ENCODE assay signal across 9 cellular contexts in the genomic region with DNA sequence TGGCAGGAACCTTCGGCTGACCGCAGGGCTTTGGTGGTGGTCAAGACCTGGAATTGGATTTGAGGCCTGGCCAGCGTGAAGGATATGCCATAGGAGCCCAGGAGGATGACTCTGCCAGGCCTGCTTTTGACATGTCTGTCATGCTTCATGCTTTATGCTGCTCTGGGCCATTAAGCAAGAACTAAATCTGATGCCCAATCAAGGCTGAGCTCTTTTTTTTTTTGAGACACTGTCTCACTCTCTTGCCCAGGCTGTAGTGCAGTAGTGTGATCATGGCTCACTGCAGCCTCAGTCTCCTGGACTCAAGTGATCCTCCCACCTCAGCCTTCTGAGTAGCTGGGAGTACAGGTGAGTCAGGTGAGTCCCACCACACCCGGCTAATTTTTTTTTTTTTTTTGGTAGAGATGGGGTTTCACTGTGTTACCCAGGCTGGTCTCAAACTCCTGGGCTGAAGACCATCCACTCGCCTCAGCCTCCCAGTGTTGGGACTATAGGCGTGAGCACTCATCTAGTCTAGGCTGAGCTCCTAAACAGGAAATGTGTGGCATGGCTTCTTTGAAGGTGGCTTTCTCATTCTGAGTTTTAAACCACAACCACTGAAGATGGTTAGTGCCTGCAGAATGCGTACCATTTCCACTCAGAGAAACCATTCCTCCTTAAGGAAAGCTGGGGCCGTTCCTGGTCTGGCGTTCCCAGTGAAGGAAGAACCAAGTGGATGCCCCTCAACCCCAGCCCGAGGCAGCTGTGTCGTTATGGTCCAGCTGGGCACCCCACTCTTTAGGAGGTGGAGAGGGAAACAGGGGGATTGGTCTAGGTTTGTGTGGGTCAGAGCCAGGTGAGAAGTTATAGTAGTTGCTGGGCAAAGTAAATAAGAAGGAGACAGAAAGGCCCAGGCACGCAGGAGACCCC. TPM values are rescaled to one million over a fixed set of nuclear protein-coding genes. Genes with fewer than 3 reads are reported as not detected.
A peak's percentile ranks its signal among the peaks of the same experiment; 100 is the strongest.
DNase-seq lines count a peak whose midpoint lies in the region; ATAC-seq, FAIRE-seq and TF ChIP-seq lines count a peak whose summit lies in the region.
"Had no signal": no experiment of that assay in that cellular context is flagged by ENCODE, and none has a peak within 500 bp of the region (broad histone marks: within the 10 kb centered on the region; RNA-seq: fewer than 3 reads in every experiment).

No MANE protein-coding gene starts in this region.

- H3K27ac ChIP-seq in RWPE1, result peak overlapping the region; percentile 90
- H3K27ac ChIP-seq in angular gyrus (ENCODE audit: low read depth, low read length), result peak overlapping the region; percentile 82
- H3K27ac ChIP-seq in small intestine (ENCODE audit: low read depth in 1 of 2, low read length in 1 of 2), result peak overlapping the region; percentile 45 to 90

- POLR2A ChIA-PET in RWPE1 (lab: Yijun Ruan, JAX; ENCODE audit: low non-redundant PET), result no interaction called here

- no peaks in the 10 kb centered on the region for H3K9me3 ChIP-seq in small intestine (ENCODE audit: control insufficient read depth, low read depth)

- no peak overlapping the region for H3K4me3 ChIP-seq in small intestine (ENCODE audit: low read depth in 1 of 2, low read length in 2 of 2)

- CTCF ChIA-PET in RWPE1 (lab: Yijun Ruan, JAX), result no interaction called here

- DNase-seq in GM12892 (ENCODE audit: insufficient read length), result no peak
- no peak for DNase-seq in RWPE1 (ENCODE audit: low spot score)
- peak; percentile 32 for DNase-seq in small intestine
- DNase-seq in GM19238 (ENCODE audit: insufficient read length, low spot score), result no peak
- no peak for DNase-seq in Right ventricle myocardium superior
- DNase-seq: NCI-H82 had no signal

- H3K27me3 ChIP-seq in small intestine (ENCODE audit: control insufficient read depth in 2 of 2, insufficient read depth in 2 of 2, low read length in 2 of 2), result no peaks in the 10 kb centered on the region

- no peak for TF ChIP-seq CTCF in RWPE1 (conservative IDR thresholded peaks at IDR 0.05; ENCODE audit: low read depth)

- H3K36me3 ChIP-seq in small intestine (ENCODE audit: control insufficient read depth in 2 of 2, insufficient read depth in 2 of 2, low read length in 2 of 2), result no peaks in the 10 kb centered on the region

- no peak for ATAC-seq in HG03095 (IDR thresholded peaks at IDR 0.05; ENCODE audit: unreplicated experiment)
- ATAC-seq in GM19035 (IDR thresholded peaks at IDR 0.05; ENCODE audit: unreplicated experiment), result no peak
- no peak for ATAC-seq in Right ventricle myocardium superior (ENCODE audit: poor library complexity)

- peaks cover 4 to 8% of the 10 kb centered on the region in 2 donors for H3K4me1 ChIP-seq in small intestine (ENCODE audit: control insufficient read depth in 2 of 2, insufficient read depth in 1 of 2, low read depth in 1 of 2, low read length in 1 of 2)

- 75 to 88% (median 81%) methylated on average over 12 of the region's 12 CpGs for WGBS in small intestine, 3 donors

- TF ChIP-seq POLR2A in GM12892 (IDR thresholded peaks at IDR 0.05; ENCODE audit: low read depth, low read length), result no peak

- FAIRE-seq in GM12892 (lab: Jason Lieb, UNC), result peak; percentile 9
- no peak for FAIRE-seq in small intestine (lab: Jason Lieb, UNC)

- intact Hi-C loops in Right ventricle myocardium superior (cut with DNase I), result loop anchor here (10.0 kb wide), 2 partner anchors 235 to 295 kb away; no protein-coding TSS in a partner anchor

RNA-seq across cellular contexts. Expression of a gene that starts 34.2 kb away (rescaled TPM):
- polyA plus RNA-seq in GM12892 (2012; ENCODE audit: missing spikeins), result 388 TPM
- polyA plus RNA-seq in small intestine, result 100 to 1,000 TPM; 458 to 904 (median 722) TPM
- 835 TPM for total RNA-seq in Right ventricle myocardium superior
